ENCODE assay signal across 8 cellular contexts in the genomic region with DNA sequence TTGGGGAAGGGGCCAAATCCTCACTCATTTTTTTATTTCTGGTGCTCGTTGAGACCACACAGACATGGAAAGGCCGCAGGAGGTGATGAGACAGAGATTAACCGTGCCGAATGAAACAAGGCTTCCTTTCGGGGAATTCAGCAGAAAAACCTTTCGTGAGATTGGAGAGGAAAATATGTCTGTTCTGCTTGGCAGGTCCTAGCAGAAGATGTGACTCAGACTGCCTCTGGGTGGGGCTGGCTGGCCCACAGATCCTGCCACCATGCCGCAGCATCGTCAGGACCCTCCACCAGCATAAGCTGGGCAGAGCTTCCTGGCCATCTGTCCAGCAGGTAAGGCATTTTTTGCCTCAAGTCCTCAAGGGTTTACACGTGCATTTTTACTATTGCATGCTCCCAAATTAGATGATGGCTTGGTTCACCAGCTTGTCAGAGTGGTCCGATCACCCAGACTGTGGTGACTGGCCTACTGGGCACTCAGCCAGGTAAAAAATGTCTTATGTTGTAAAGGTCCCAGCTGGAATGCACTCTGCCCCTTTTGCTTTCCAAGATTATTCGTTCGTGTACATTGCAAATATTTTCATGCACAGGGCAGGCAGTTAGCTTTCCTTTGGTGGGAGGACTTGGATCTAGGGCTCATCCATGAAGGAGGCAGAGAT. TPM values are rescaled to one million over a fixed set of nuclear protein-coding genes. Genes with fewer than 3 reads are reported as not detected.
DNase-seq lines count a peak whose midpoint lies in the region; TF ChIP-seq lines count a peak whose summit lies in the region.

No MANE protein-coding gene starts in this region.

- in situ Hi-C loops in KBM-7 (cut with MboI; ENCODE audit: low pct_unique_long_range_greater_than_20kb, low sequenced_read_pairs): no loop called here

- H3K4me3 ChIP-seq in A673 (ENCODE audit: low read depth, low read length, poor library complexity, severe bottlenecking): peak overlapping the region; percentile 62
- H3K4me3 ChIP-seq in coronary artery: peak overlapping the region; percentile 72

- CTCF ChIA-PET in A673 (lab: Charles Lee): interaction anchor here (0.8 kb wide), 1 partner anchor 38 kb away, joined by 3 read pairs; no protein-coding TSS in a partner anchor

- H3K9me3 ChIP-seq in A673 (ENCODE audit: low read depth, low read length, poor library complexity, severe bottlenecking): no peaks in the 10 kb centered on the region

- TF ChIP-seq CTCF in A673 (conservative IDR thresholded peaks at IDR 0.05; ENCODE audit: low read depth, low read length) (peak; percentile 51), coronary artery (IDR thresholded peaks at IDR 0.05) (no peak)

- peak; percentile 42 for TF ChIP-seq POLR2A in GM15510 (IDR thresholded peaks at IDR 0.05; ENCODE audit: borderline replicate concordance, extremely low read depth, insufficient read length)

- H3K36me3 ChIP-seq in A673 (ENCODE audit: insufficient read depth, low read length, poor library complexity, severe bottlenecking): peaks cover 19% of the 10 kb centered on the region

- peaks cover 24% of the 10 kb centered on the region for H3K4me1 ChIP-seq in A673 (ENCODE audit: insufficient read depth, low read length, poor library complexity, severe bottlenecking)

- POLR2A ChIA-PET in A673 (lab: Charles Lee; ENCODE audit: low non-redundant PET): interaction anchor here (0.6 to 0.9 kb wide), 2 partner anchors 20 to 619 kb away, joined by 4 to 13 read pairs; no protein-coding TSS in a partner anchor

- BruUV-seq in A673 (replicated peaks; lab: Mats Ljungman, UMichigan): no TSS peak

- H3K27ac ChIP-seq in A673 (ENCODE audit: low read depth, low read length, poor library complexity, severe bottlenecking) (peak overlapping the region; percentile 86), coronary artery (peak overlapping the region; percentile 91 to 92)

- H3K27me3 ChIP-seq in A673 (replicated peaks; ENCODE audit: insufficient read depth, low read depth, low read length, poor library complexity): no peaks in the 10 kb centered on the region

- intact Hi-C loops in A673 (cut with micrococcal nuclease; ENCODE audit: unreplicated experiment): no loop called here

- DNase-seq in A673 (ENCODE audit: low spot score): peak; percentile 82
- peak; percentile 75 for DNase-seq in KBM-7
- DNase-seq in activated CD4-positive, CD25-positive, alpha-beta regulatory T cell (lab: John Stamatoyannopoulos, UW): peak; percentile 10 to 31 (median 17)
- DNase-seq in coronary artery (ENCODE audit: low spot score): peak; percentile 85
- DNase-seq in middle frontal gyrus (ENCODE audit: extremely low spot score, low spot score): peak; percentile 18
- DNase-seq in stimulated activated CD8-positive, alpha-beta memory T cell treated with anti-CD3 and anti-CD28 coated beads, Interleukin-2, amount 100 ng/mL, for 1 hour (ENCODE audit: low read depth in 2 of 2): peak; percentile 31 to 37
- no peak for DNase-seq in globus pallidus (ENCODE audit: low spot score)

RNA-seq across cellular contexts. Expression of gene DDB2, which starts 1.5 kb away (rescaled TPM):
- total RNA-seq in A673 (2021): 71.4 and 96.9 TPM in 2 replicates

RNA-seq across cellular contexts. Expression of gene PACSIN3, which starts 30.0 kb away (rescaled TPM):
- total RNA-seq in A673 (2021): 32.0 and 50.9 TPM in 2 replicates

RNA-seq across cellular contexts. Expression of gene ACP2, which starts 32.3 kb away (rescaled TPM):
- total RNA-seq in A673 (2021): 63.3 and 68.1 TPM in 2 replicates

RNA-seq across cellular contexts. Expression of gene ARFGAP2, which starts 39.6 kb away (rescaled TPM):
- total RNA-seq in A673 (2021): 179 and 206 TPM in 2 replicates

RNA-seq across cellular contexts. Expression of gene NR1H3, which starts 41.5 kb away (rescaled TPM):
- 14.5 and 19.5 TPM in 2 replicates for total RNA-seq in A673 (2021)
